ENCODE assay signal across 21 cellular contexts in the genomic region with DNA sequence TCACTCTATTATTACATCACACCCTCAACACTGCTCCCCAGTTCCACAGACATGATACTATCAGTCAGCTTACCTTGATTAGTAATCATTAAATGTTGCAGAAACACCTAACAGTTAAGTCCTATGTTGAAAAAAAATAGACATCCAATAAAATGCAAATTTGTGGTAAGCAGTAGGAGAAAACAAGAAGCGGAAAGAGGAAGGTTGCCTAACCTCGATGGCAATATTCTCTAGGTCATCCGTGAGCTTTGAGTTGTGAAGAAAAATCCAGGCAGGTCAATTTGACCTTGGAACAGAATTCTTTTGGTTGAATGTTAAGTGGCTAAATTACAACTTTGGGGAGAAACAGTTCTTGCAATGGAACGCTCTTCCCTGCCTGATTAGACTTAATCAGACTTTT.
A peak's percentile ranks its signal among the peaks of the same experiment; 100 is the strongest.
DNase-seq lines count a peak whose midpoint lies in the region; TF ChIP-seq lines count a peak whose summit lies in the region.
"Had no signal": no experiment of that assay in that cellular context is flagged by ENCODE, and none has a peak within 500 bp of the region (broad histone marks: within the 10 kb centered on the region; RNA-seq: fewer than 3 reads in every experiment).

No MANE protein-coding gene starts in this region.

- no peak overlapping the region for H3K4me3 Mint-ChIP-seq in HFFc6
- H3K4me3 Mint-ChIP-seq in nephron: no peak overlapping the region
- H3K4me3 Mint-ChIP-seq: activated naive CD8-positive, alpha-beta T cell; activated T-helper 1 cell treated with anti-CD3 and anti-CD28 coated beads, Interleukin-12 subunit alpha, Interleukin-12 subunit beta, Interleukin-2, Interleukin-4 antibody, amounts not matched to agents 30 ng/mL and 10 ng/mL and 1 ng/mL, durations not matched to agents 14 hours and 24 hours and 36 hours had no signal

- no peaks in the 10 kb centered on the region for H3K27me3 ChIP-seq in SU-DHL-6 (ENCODE audit: low read length)
- H3K27me3 ChIP-seq: colonic mucosa, thyroid gland had no signal

- peak overlapping the region; percentile 43; the same call in 1 of the 2 replicates for H3K27ac Mint-ChIP-seq in HFFc6
- H3K27ac Mint-ChIP-seq in nephron: peak overlapping the region; percentile 46 to 64 (median 61)
- H3K27ac Mint-ChIP-seq: activated naive CD8-positive, alpha-beta T cell; activated T-helper 1 cell treated with anti-CD3 and anti-CD28 coated beads, Interleukin-12 subunit alpha, Interleukin-12 subunit beta, Interleukin-2, Interleukin-4 antibody, amounts not matched to agents 30 ng/mL and 10 ng/mL and 1 ng/mL, durations not matched to agents 14 hours and 24 hours and 36 hours had no signal

- H3K36me3 Mint-ChIP-seq in HFFc6 (ENCODE audit: low read depth) (peaks cover 11% of the 10 kb centered on the region; the same call in 1 of the 2 replicates), nephron (ENCODE audit: low read depth) (peaks cover 12% of the 10 kb centered on the region)
- H3K36me3 Mint-ChIP-seq: activated naive CD8-positive, alpha-beta T cell had no signal

- DNase-seq in HFFc6 (no peak), NCI-H2227 treated with DMSO at 0.1 percent for 48 hours (lab: John Stamatoyannopoulos, UW) (peak; percentile 28), AG20443 (ENCODE audit: low spot score) (no peak), NCI-H187 (lab: John Stamatoyannopoulos, UW) (no peak), COLO829 (ENCODE audit: low spot score) (no peak), NCI-H1930 (lab: John Stamatoyannopoulos, UW) (no peak)
- DNase-seq: activated CD4-positive, alpha-beta T cell treated with anti-CD3 and anti-CD28 coated beads for 1 hour; colonic mucosa; DMS79; head of caudate nucleus; NCI-H1436; NCI-H2171 treated with DMSO at 0.1 percent for 48 hours; psoas muscle; stimulated activated CD4-positive, alpha-beta T cell treated with anti-CD3 and anti-CD28 coated beads, Interleukin-2, amount 100 ng/mL, for 24 hours; stimulated activated naive CD4-positive, alpha-beta T cell; thyroid gland had no signal

- no peak overlapping the region for H3K4me3 ChIP-seq in SU-DHL-6 (ENCODE audit: insufficient read depth, low read length, poor library complexity, severe bottlenecking)
- H3K4me3 ChIP-seq: colonic mucosa, psoas muscle, skin epidermis, thyroid gland had no signal

- H3K27ac ChIP-seq in SU-DHL-6 (ENCODE audit: low read depth, low read length): no peak overlapping the region
- H3K27ac ChIP-seq: colonic mucosa, skin epidermis, thyroid gland had no signal

- H3K4me2 ChIP-seq in SU-DHL-6 (ENCODE audit: low read depth, low read length, poor library complexity, severe bottlenecking): peak overlapping the region; percentile 17

- H4K20me1 ChIP-seq in SU-DHL-6 (ENCODE audit: low read depth, low read length): no peaks in the 10 kb centered on the region

- H3K9me3 ChIP-seq in SU-DHL-6 (ENCODE audit: insufficient read depth, low read length): no peaks in the 10 kb centered on the region
- H3K9me3 ChIP-seq: colonic mucosa, psoas muscle, thyroid gland had no signal

- no peaks in the 10 kb centered on the region for H3K36me3 ChIP-seq in SU-DHL-6 (ENCODE audit: low read length)
- H3K36me3 ChIP-seq: colonic mucosa, thyroid gland had no signal

- H3K4me1 Mint-ChIP-seq in HFFc6 (ENCODE audit: low read depth) (peaks cover 70% of the 10 kb centered on the region), nephron (peaks cover 70% of the 10 kb centered on the region)

- H2AFZ ChIP-seq in SU-DHL-6 (ENCODE audit: low read depth, low read length, severe bottlenecking): no peak overlapping the region

- 0 out of 2 replicates have a peak, but pooled peaks cover 5% of the 10 kb centered on the region for H3K9me3 Mint-ChIP-seq in HFFc6
- no peaks in the 10 kb centered on the region for H3K9me3 Mint-ChIP-seq in nephron
- H3K9me3 Mint-ChIP-seq: activated T-helper 1 cell treated with anti-CD3 and anti-CD28 coated beads, Interleukin-12 subunit alpha, Interleukin-12 subunit beta, Interleukin-2, Interleukin-4 antibody, amounts not matched to agents 30 ng/mL and 10 ng/mL and 1 ng/mL, durations not matched to agents 14 hours and 24 hours and 36 hours had no signal

- no peak overlapping the region for H3K9ac ChIP-seq in SU-DHL-6 (ENCODE audit: low read length)

- H3K9me2 ChIP-seq in SU-DHL-6 (replicated peaks; ENCODE audit: insufficient read depth, low read length): no peaks in the 10 kb centered on the region

- H3K79me2 ChIP-seq in SU-DHL-6 (ENCODE audit: insufficient read depth, low read length): no peaks in the 10 kb centered on the region

- no peak for TF ChIP-seq CTCF in HFFc6 (IDR thresholded peaks at IDR 0.05)
- no peak for TF ChIP-seq CTCF in SU-DHL-6 (IDR thresholded peaks at IDR 0.05; ENCODE audit: insufficient read depth, low read length, poor library complexity, severe bottlenecking)
- TF ChIP-seq CTCF in nephron (IDR thresholded peaks at IDR 0.05; ENCODE audit: unreplicated experiment in 3 of 3): no peak

- H3F3A ChIP-seq in SU-DHL-6 (ENCODE audit: insufficient read depth): no peaks in the 10 kb centered on the region

- H3K27me3 Mint-ChIP-seq in HFFc6 (ENCODE audit: insufficient read depth) (peaks cover 5% of the 10 kb centered on the region), nephron (ENCODE audit: low read depth) (peaks cover 4% of the 10 kb centered on the region)
- H3K27me3 Mint-ChIP-seq: activated naive CD8-positive, alpha-beta T cell had no signal
